In the genomic region with DNA sequence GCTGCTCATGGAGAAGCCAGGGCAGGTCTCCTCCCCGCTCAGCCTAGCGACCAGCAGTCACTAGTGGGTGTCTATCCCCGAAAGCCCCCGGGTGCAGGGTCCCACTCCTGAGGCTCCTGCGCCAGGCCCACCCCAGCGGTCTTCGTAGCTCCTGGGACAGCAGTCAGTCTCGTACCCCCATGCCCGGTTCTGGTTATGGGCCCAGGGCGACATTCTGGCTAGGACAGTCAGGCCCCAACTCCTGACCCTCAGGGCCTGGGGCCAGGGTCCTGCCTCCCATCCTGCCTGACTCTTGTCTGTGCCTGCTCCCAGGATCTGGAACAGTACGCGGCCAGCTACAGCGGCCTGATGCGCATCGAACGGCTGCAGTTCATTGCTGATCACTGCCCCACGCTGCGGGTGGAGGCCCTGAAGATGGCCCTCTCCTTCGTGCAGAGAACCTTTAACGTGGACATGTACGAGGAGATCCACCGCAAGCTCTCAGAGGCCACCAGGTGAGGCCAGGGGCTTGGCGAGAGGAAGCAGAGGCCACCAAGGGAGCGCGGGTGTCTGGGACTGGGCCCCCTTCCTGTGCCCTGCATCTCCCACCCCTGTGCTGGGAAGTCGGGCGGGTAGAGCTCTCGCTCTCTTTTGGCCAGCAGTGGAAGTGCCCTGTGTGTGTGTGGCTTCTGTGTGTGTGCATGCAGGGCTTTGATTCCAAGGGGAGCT, we compare ENCODE assay signal across 1 cellular context.
TF ChIP-seq lines count a peak whose summit lies in the region.

No MANE protein-coding gene starts in this region.

TF ChIP-seq in HEK293, 187 proteins besides CTCF, POLR2A, EP300 and RAD21 (continued from another document):
- TF ChIP-seq, protein P1, sequence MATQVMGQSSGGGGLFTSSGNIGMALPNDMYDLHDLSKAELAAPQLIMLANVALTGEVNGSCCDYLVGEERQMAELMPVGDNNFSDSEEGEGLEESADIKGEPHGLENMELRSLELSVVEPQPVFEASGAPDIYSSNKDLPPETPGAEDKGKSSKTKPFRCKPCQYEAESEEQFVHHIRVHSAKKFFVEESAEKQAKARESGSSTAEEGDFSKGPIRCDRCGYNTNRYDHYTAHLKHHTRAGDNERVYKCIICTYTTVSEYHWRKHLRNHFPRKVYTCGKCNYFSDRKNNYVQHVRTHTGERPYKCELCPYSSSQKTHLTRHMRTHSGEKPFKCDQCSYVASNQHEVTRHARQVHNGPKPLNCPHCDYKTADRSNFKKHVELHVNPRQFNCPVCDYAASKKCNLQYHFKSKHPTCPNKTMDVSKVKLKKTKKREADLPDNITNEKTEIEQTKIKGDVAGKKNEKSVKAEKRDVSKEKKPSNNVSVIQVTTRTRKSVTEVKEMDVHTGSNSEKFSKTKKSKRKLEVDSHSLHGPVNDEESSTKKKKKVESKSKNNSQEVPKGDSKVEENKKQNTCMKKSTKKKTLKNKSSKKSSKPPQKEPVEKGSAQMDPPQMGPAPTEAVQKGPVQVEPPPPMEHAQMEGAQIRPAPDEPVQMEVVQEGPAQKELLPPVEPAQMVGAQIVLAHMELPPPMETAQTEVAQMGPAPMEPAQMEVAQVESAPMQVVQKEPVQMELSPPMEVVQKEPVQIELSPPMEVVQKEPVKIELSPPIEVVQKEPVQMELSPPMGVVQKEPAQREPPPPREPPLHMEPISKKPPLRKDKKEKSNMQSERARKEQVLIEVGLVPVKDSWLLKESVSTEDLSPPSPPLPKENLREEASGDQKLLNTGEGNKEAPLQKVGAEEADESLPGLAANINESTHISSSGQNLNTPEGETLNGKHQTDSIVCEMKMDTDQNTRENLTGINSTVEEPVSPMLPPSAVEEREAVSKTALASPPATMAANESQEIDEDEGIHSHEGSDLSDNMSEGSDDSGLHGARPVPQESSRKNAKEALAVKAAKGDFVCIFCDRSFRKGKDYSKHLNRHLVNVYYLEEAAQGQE (tag by site-specific recombination; IDR thresholded peaks at IDR 0.05), result no peak
- TF ChIP-seq ZNF23 (tag by site-specific recombination; IDR thresholded peaks at IDR 0.05; ENCODE audit: borderline replicate concordance) (no peak), ZBTB48 (tag by site-specific recombination; IDR thresholded peaks at IDR 0.05) (0 out of 2 replicates have a peak, but pooled peaks have one; percentile 17)
